8 cellular contexts compared by ENCODE assay signal in the genomic region with DNA sequence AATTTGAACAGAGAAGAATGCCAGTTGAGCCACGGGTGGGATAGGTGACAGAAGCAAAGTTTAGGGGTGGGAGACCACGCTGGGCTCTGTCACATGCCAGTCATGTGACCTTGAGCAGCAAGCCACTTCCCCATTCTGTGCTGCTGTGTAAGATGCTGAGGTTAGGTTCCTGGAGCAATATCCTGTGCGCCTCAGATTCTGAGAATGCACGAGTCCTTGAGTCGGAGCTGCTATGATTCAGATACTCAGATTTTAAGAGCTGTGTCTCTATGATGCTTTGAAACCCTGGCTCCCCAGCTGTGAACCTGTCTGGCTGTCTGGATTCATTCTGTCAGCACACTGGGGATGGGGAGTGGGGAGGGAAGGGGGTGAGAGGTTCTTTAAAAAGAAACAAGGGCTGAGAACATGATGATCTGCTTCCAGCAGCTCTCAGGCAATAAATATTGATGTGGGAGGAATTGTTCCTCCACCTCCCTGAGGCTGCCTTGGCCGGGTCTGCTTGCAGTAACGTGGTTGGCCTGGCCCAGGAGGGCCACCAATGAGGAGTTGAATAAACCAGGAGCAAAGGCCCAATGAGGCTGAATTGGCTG. TPM values are rescaled to one million over a fixed set of nuclear protein-coding genes. Genes with fewer than 3 reads are reported as not detected.
DNase-seq lines count a peak whose midpoint lies in the region; ATAC-seq and TF ChIP-seq lines count a peak whose summit lies in the region.

No MANE protein-coding gene starts in this region.

- H3K27me3 ChIP-seq in right atrium auricular region (no peaks in the 10 kb centered on the region), stomach (peaks cover 0 to 9% (median 0%) of the 10 kb centered on the region in 3 donors)

- TF ChIP-seq POLR2A in stomach (IDR thresholded peaks at IDR 0.05) = no peak

- no peak overlapping the region for H3K4me3 ChIP-seq in right atrium auricular region
- no peak overlapping the region for H3K4me3 ChIP-seq in stomach

- no peak overlapping the region for H3K4me3 Mint-ChIP-seq in activated CD4-positive, alpha-beta T cell treated with anti-CD3 and anti-CD28 coated beads, Interleukin-2, amount 10 ng/mL, durations not matched to agents 7 days and 5 days
- H3K4me3 Mint-ChIP-seq in WTC11 = no peak overlapping the region

- peaks cover 0 to 16% of the 10 kb centered on the region in 2 donors for H3K4me1 ChIP-seq in right atrium auricular region
- H3K4me1 ChIP-seq in stomach = peaks cover 0 to 8% (median 2%) of the 10 kb centered on the region in 4 donors

- TF ChIP-seq CTCF in WTC11 (IDR thresholded peaks at IDR 0.05) (no peak), right atrium auricular region (IDR thresholded peaks at IDR 0.05) (no peak), stomach (IDR thresholded peaks at IDR 0.05) (no peak)

- CTCF ChIA-PET in activated CD4-positive, alpha-beta T cell treated with anti-CD3 and anti-CD28 coated beads, Interleukin-2, amount 10 ng/mL, durations not matched to agents 7 days and 5 days (lab: Charles Lee) = interaction anchor here (0.7 to 2.1 kb wide), 3 partner anchors 13 to 34 kb away, joined by 3 to 12 read pairs (median 11); no protein-coding TSS in a partner anchor
- CTCF ChIA-PET in WTC11 (lab: Charles Lee) = interaction anchor here (1.0 to 2.7 kb wide), 6 partner anchors 21 to 74 kb away, joined by 3 to 13 read pairs (median 4); no protein-coding TSS in a partner anchor

- H3K9me3 Mint-ChIP-seq in activated CD4-positive, alpha-beta T cell treated with anti-CD3 and anti-CD28 coated beads, Interleukin-2, amount 10 ng/mL, durations not matched to agents 7 days and 5 days = no peaks in the 10 kb centered on the region
- no peaks in the 10 kb centered on the region for H3K9me3 Mint-ChIP-seq in WTC11

- intact Hi-C loops in stomach (cut with DNase I; ENCODE audit: low total_unique reads) = no loop called here

- WGBS in stomach, 5 donors = 35 to 51% (median 50%) methylated on average over 7 of the region's 7 CpGs

- ATAC-seq in WTC11 = no peak; the same call in 1 of the 2 replicates

- peak overlapping the region; percentile 58 to 61 for H3K27ac ChIP-seq in right atrium auricular region
- peak overlapping the region in 4 of 5 donors; percentile 7 to 68 (median 58) for H3K27ac ChIP-seq in stomach

- peak overlapping the region; percentile 88 for H3K27ac Mint-ChIP-seq in activated CD4-positive, alpha-beta T cell treated with anti-CD3 and anti-CD28 coated beads, Interleukin-2, amount 10 ng/mL, durations not matched to agents 7 days and 5 days
- no peak overlapping the region for H3K27ac Mint-ChIP-seq in WTC11

- no peaks in the 10 kb centered on the region for H3K36me3 Mint-ChIP-seq in activated CD4-positive, alpha-beta T cell treated with anti-CD3 and anti-CD28 coated beads, Interleukin-2, amount 10 ng/mL, durations not matched to agents 7 days and 5 days (ENCODE audit: low read depth)
- H3K36me3 Mint-ChIP-seq in WTC11 = no peaks in the 10 kb centered on the region

- H3K9me3 ChIP-seq in right atrium auricular region (no peaks in the 10 kb centered on the region), stomach (no peaks in the 10 kb centered on the region)

- H3K27me3 Mint-ChIP-seq in activated CD4-positive, alpha-beta T cell treated with anti-CD3 and anti-CD28 coated beads, Interleukin-2, amount 10 ng/mL, durations not matched to agents 7 days and 5 days = peaks cover 1% of the 10 kb centered on the region
- H3K27me3 Mint-ChIP-seq in WTC11 (ENCODE audit: low read depth) = no peaks in the 10 kb centered on the region

- peaks cover 25% of the 10 kb centered on the region for H3K4me1 Mint-ChIP-seq in activated CD4-positive, alpha-beta T cell treated with anti-CD3 and anti-CD28 coated beads, Interleukin-2, amount 10 ng/mL, durations not matched to agents 7 days and 5 days
- peaks cover 11% of the 10 kb centered on the region for H3K4me1 Mint-ChIP-seq in WTC11

- H3K36me3 ChIP-seq in right atrium auricular region (no peaks in the 10 kb centered on the region), stomach (no peaks in the 10 kb centered on the region)

- peak; percentile 49 for DNase-seq in activated CD4-positive, alpha-beta T cell treated with anti-CD3 and anti-CD28 coated beads, Interleukin-2, amount 10 ng/mL, durations not matched to agents 7 days and 5 days
- DNase-seq in activated CD4-positive, alpha-beta T cell treated with anti-CD3 and anti-CD28 coated beads for 1 hour = no peak
- DNase-seq in WTC11 (ENCODE audit: low spot score) (no peak), right atrium auricular region (ENCODE audit: low spot score) (peak; percentile 70), stomach (no peak), NCI-H2196 (lab: John Stamatoyannopoulos, UW; ENCODE audit: unreplicated experiment) (no peak), ecto neural progenitor cell (ENCODE audit: low spot score) (no peak), HUDEP-2 (lab: John Stamatoyannopoulos, UW; ENCODE audit: unreplicated experiment in 76 of 76) (no peak)

- POLR2A ChIA-PET in activated CD4-positive, alpha-beta T cell treated with anti-CD3 and anti-CD28 coated beads, Interleukin-2, amount 10 ng/mL, durations not matched to agents 7 days and 5 days (lab: Charles Lee) = interaction anchor here (0.9 kb wide), 1 partner anchor 73 kb away, joined by 3 read pairs; no protein-coding TSS in a partner anchor
- POLR2A ChIA-PET in WTC11 (lab: Charles Lee) = no interaction called here

- TF ChIP-seq EP300 in stomach (IDR thresholded peaks at IDR 0.05) = no peak

TF ChIP-seq in WTC11, 78 proteins besides CTCF, POLR2A, EP300 and RAD21 (continues in another document):
- TF ChIP-seq, protein P1, sequence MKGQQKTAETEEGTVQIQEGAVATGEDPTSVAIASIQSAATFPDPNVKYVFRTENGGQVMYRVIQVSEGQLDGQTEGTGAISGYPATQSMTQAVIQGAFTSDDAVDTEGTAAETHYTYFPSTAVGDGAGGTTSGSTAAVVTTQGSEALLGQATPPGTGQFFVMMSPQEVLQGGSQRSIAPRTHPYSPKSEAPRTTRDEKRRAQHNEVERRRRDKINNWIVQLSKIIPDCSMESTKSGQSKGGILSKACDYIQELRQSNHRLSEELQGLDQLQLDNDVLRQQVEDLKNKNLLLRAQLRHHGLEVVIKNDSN (CRISPR knock-in tag; IDR thresholded peaks at IDR 0.05) = 0 out of 2 replicates have a peak, but pooled peaks have one; percentile 27
- TF ChIP-seq, protein P2, sequence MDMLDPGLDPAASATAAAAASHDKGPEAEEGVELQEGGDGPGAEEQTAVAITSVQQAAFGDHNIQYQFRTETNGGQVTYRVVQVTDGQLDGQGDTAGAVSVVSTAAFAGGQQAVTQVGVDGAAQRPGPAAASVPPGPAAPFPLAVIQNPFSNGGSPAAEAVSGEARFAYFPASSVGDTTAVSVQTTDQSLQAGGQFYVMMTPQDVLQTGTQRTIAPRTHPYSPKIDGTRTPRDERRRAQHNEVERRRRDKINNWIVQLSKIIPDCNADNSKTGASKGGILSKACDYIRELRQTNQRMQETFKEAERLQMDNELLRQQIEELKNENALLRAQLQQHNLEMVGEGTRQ (CRISPR knock-in tag; IDR thresholded peaks at IDR 0.05) = peak; percentile 83
- TF ChIP-seq, protein P3, sequence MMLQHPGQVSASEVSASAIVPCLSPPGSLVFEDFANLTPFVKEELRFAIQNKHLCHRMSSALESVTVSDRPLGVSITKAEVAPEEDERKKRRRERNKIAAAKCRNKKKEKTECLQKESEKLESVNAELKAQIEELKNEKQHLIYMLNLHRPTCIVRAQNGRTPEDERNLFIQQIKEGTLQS (CRISPR knock-in tag; conservative IDR thresholded peaks at IDR 0.05) = no peak
- TF ChIP-seq IRF2 (CRISPR knock-in tag; IDR thresholded peaks at IDR 0.05; ENCODE audit: borderline replicate concordance, low read depth) (no peak), GTF2I (CRISPR knock-in tag; conservative IDR thresholded peaks at IDR 0.05) (no peak), ZNF219 (CRISPR knock-in tag; IDR thresholded peaks at IDR 0.05; ENCODE audit: borderline replicate concordance) (no peak), ZNF396 (CRISPR knock-in tag; IDR thresholded peaks at IDR 0.05; ENCODE audit: borderline replicate concordance) (no peak)
- TF ChIP-seq, protein P4, sequence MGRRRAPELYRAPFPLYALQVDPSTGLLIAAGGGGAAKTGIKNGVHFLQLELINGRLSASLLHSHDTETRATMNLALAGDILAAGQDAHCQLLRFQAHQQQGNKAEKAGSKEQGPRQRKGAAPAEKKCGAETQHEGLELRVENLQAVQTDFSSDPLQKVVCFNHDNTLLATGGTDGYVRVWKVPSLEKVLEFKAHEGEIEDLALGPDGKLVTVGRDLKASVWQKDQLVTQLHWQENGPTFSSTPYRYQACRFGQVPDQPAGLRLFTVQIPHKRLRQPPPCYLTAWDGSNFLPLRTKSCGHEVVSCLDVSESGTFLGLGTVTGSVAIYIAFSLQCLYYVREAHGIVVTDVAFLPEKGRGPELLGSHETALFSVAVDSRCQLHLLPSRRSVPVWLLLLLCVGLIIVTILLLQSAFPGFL (CRISPR knock-in tag; IDR thresholded peaks at IDR 0.05; ENCODE audit: borderline replicate concordance) = no peak
- TF ChIP-seq, protein P5, sequence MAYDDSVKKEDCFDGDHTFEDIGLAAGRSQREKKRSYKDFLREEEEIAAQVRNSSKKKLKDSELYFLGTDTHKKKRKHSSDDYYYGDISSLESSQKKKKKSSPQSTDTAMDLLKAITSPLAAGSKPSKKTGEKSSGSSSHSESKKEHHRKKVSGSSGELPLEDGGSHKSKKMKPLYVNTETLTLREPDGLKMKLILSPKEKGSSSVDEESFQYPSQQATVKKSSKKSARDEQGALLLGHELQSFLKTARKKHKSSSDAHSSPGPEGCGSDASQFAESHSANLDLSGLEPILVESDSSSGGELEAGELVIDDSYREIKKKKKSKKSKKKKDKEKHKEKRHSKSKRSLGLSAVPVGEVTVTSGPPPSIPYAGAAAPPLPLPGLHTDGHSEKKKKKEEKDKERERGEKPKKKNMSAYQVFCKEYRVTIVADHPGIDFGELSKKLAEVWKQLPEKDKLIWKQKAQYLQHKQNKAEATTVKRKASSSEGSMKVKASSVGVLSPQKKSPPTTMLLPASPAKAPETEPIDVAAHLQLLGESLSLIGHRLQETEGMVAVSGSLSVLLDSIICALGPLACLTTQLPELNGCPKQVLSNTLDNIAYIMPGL (CRISPR knock-in tag; IDR thresholded peaks at IDR 0.05) = no peak

RNA-seq across cellular contexts. Expression of a gene that starts 24.0 kb away (rescaled TPM):
- under 1 TPM in 1 of 2 experiments, not detected in 1; 0.37 TPM for total RNA-seq in activated CD4-positive, alpha-beta T cell treated with anti-CD3 and anti-CD28 coated beads, Interleukin-2, amount 10 ng/mL, durations not matched to agents 7 days and 5 days
- total RNA-seq in WTC11 (2021) (0.57 to 0.92 TPM (median 0.60 TPM) in 3 replicates), right atrium auricular region (10 to 100 TPM in 1 of 2 donors, 1 to 10 TPM in 1; 9.5 to 24.6 TPM), stomach (10 to 100 TPM in 4 of 5 donors, 1 to 10 TPM in 1; 9.4 to 68.2 (median 29.8) TPM)
- polyA plus RNA-seq in stomach = 1 to 10 TPM; 3.3 to 5.2 (median 5.0) TPM

Comparison
In these comparisons a context has a peak if more than half of its experiments do, and no peak if none do; other contexts are left out.
1. DNase-seq: peak in activated CD4-positive, alpha-beta T cell treated with anti-CD3 and anti-CD28 coated beads, Interleukin-2, amount 10 ng/mL, durations not matched to agents 7 days and 5 days (single experiment) and right atrium auricular region (single experiment); none in activated CD4-positive, alpha-beta T cell treated with anti-CD3 and anti-CD28 coated beads for 1 hour (single experiment), WTC11 (single experiment), stomach (single experiment), NCI-H2196 (single experiment), ecto neural progenitor cell (single experiment) and HUDEP-2 (0 of 76).